Comparison of ENCODE assay signal across 9 cellular contexts in the genomic region with DNA sequence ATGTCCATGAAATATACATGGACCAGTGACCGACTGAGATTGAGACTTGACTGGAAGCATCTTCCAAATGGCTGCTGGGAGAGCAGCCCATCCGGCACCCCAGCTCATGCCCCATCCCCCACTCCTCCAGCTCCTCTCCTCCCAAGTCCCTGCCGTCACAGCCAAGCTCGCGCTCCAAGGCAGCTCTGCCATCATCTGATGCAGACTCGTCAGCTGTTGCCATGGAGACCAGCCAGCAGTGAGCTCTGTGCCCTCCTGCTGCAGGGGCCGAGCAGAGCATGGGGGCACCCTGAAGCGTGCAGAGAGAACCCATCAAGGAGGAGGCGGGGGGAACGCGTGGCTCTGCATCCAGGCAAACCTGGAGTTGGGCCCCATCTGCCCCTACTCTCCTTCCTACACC.
DNase-seq lines count a peak whose midpoint lies in the region; ATAC-seq lines count a peak whose summit lies in the region.
"Had no signal": no experiment of that assay in that cellular context is flagged by ENCODE, and none has a peak within 500 bp of the region (broad histone marks: within the 10 kb centered on the region; RNA-seq: fewer than 3 reads in every experiment).

No MANE protein-coding gene starts in this region.

- H3K36me3 Mint-ChIP-seq in activated CD8-positive, alpha-beta memory T cell treated with anti-CD3 and anti-CD28 coated beads, Interleukin-2, amount 10 ng/mL, durations not matched to agents 7 days and 5 days: no peaks in the 10 kb centered on the region
- H3K36me3 Mint-ChIP-seq in dendritic cell treated with granulocyte-macrophage colony-stimulating factor and Interleukin-4, amounts not matched to agents 40 ng/mL and 50 ng/mL, for 4 days (ENCODE audit: low read depth): no peaks in the 10 kb centered on the region

- no peak for ATAC-seq in activated CD8-positive, alpha-beta memory T cell treated with anti-CD3 and anti-CD28 coated beads, Interleukin-2, amount 10 ng/mL, durations not matched to agents 7 days and 5 days
- ATAC-seq in HG02973 (IDR thresholded peaks at IDR 0.05; ENCODE audit: unreplicated experiment) (no peak), GM19463 (IDR thresholded peaks at IDR 0.05; ENCODE audit: unreplicated experiment) (no peak)

- peaks cover 32% of the 10 kb centered on the region for H3K27me3 Mint-ChIP-seq in activated CD8-positive, alpha-beta memory T cell treated with anti-CD3 and anti-CD28 coated beads, Interleukin-2, amount 10 ng/mL, durations not matched to agents 7 days and 5 days
- H3K27me3 Mint-ChIP-seq in dendritic cell treated with granulocyte-macrophage colony-stimulating factor and Interleukin-4, amounts not matched to agents 40 ng/mL and 50 ng/mL, for 4 days: peaks cover 76% of the 10 kb centered on the region

- no peaks in the 10 kb centered on the region for H3K9me3 Mint-ChIP-seq in activated CD8-positive, alpha-beta memory T cell treated with anti-CD3 and anti-CD28 coated beads, Interleukin-2, amount 10 ng/mL, durations not matched to agents 7 days and 5 days (ENCODE audit: low read depth)
- H3K9me3 Mint-ChIP-seq in dendritic cell treated with granulocyte-macrophage colony-stimulating factor and Interleukin-4, amounts not matched to agents 40 ng/mL and 50 ng/mL, for 4 days: no peaks in the 10 kb centered on the region

- CTCF ChIA-PET in activated CD8-positive, alpha-beta memory T cell treated with anti-CD3 and anti-CD28 coated beads, Interleukin-2, amount 10 ng/mL, durations not matched to agents 7 days and 5 days (lab: Charles Lee): no interaction called here

- intact Hi-C loops in dendritic cell treated with granulocyte-macrophage colony-stimulating factor and Interleukin-4, amounts not matched to agents 40 ng/mL and 50 ng/mL, for 4 days (cut with micrococcal nuclease): loop anchor here (5.0 kb wide), 1 partner anchor 33 kb away; no protein-coding TSS in a partner anchor
- intact Hi-C loops in posterior vena cava (cut with DNase I): no loop called here

- no peak for DNase-seq in activated CD8-positive, alpha-beta memory T cell treated with anti-CD3 and anti-CD28 coated beads, Interleukin-2, amount 10 ng/mL, durations not matched to agents 7 days and 5 days
- DNase-seq in activated CD8-positive, alpha-beta memory T cell treated with anti-CD3 and anti-CD28 coated beads for 24 hours: no peak
- DNase-seq in NCI-H524 treated with DMSO at 0.1 percent for 48 hours (lab: John Stamatoyannopoulos, UW) (peak; percentile 89), retina (peak; percentile 91), posterior vena cava (ENCODE audit: low spot score) (no peak)
- DNase-seq: activated gamma-delta T cell had no signal

- peaks cover 58% of the 10 kb centered on the region for H3K4me1 Mint-ChIP-seq in activated CD8-positive, alpha-beta memory T cell treated with anti-CD3 and anti-CD28 coated beads, Interleukin-2, amount 10 ng/mL, durations not matched to agents 7 days and 5 days
- peaks cover 89% of the 10 kb centered on the region for H3K4me1 Mint-ChIP-seq in dendritic cell treated with granulocyte-macrophage colony-stimulating factor and Interleukin-4, amounts not matched to agents 40 ng/mL and 50 ng/mL, for 4 days (ENCODE audit: low read depth)

- no peak overlapping the region for H3K4me3 Mint-ChIP-seq in activated CD8-positive, alpha-beta memory T cell treated with anti-CD3 and anti-CD28 coated beads, Interleukin-2, amount 10 ng/mL, durations not matched to agents 7 days and 5 days
- no peak overlapping the region for H3K4me3 Mint-ChIP-seq in dendritic cell treated with granulocyte-macrophage colony-stimulating factor and Interleukin-4, amounts not matched to agents 40 ng/mL and 50 ng/mL, for 4 days

- H3K27ac Mint-ChIP-seq in activated CD8-positive, alpha-beta memory T cell treated with anti-CD3 and anti-CD28 coated beads, Interleukin-2, amount 10 ng/mL, durations not matched to agents 7 days and 5 days: peak overlapping the region; percentile 71
- peak overlapping the region; percentile 76 for H3K27ac Mint-ChIP-seq in dendritic cell treated with granulocyte-macrophage colony-stimulating factor and Interleukin-4, amounts not matched to agents 40 ng/mL and 50 ng/mL, for 4 days

Comparison
In these comparisons a context has a peak if more than half of its experiments do, and no peak if none do; other contexts are left out.
1. DNase-seq: peak in NCI-H524 treated with DMSO at 0.1 percent for 48 hours (single experiment) and retina (single experiment); none in activated CD8-positive, alpha-beta memory T cell treated with anti-CD3 and anti-CD28 coated beads, Interleukin-2, amount 10 ng/mL, durations not matched to agents 7 days and 5 days (single experiment), activated CD8-positive, alpha-beta memory T cell treated with anti-CD3 and anti-CD28 coated beads for 24 hours (single experiment) and posterior vena cava (single experiment).